1 cellular context compared by ENCODE assay signal in the genomic region with DNA sequence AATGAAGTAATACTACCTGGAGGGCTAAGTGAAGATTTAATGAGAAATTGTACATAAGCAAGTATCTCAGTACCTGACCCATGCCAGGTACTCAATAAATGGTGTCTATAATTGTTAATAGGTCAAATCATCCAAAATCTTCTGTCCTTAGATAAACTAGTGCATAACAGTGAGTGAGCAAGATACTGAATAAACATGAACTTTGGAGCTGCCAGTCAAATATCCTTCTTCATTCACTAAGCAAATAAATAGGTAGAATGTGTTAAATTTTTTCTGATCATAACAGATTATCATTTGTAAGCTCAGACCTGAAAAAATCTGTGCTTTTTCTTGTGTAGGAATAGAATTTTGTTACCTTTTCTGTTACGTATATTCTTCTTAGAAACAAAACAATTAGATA.
TF ChIP-seq lines count a peak whose summit lies in the region.

No MANE protein-coding gene starts in this region.

TF ChIP-seq in HepG2, 621 proteins besides CTCF, POLR2A, EP300 and RAD21 (continued from another document and continues in another):
- TF ChIP-seq ZFP91 (CRISPR knock-in tag; IDR thresholded peaks at IDR 0.05; ENCODE audit: borderline replicate concordance) (no peak), MED1 (CRISPR knock-in tag; IDR thresholded peaks at IDR 0.05) (0 out of 2 replicates have a peak, but pooled peaks have one; percentile 20), RARA (CRISPR knock-in tag; IDR thresholded peaks at IDR 0.05) (peak; percentile 39; the same call in 1 of the 2 replicates), STAT5B (CRISPR knock-in tag; IDR thresholded peaks at IDR 0.05) (no peak), ZNF564 (CRISPR knock-in tag; IDR thresholded peaks at IDR 0.05) (no peak), PHB2 (IDR thresholded peaks at IDR 0.05; ENCODE audit: partially characterized antibody) (no peak), ZNF713 (CRISPR knock-in tag; IDR thresholded peaks at IDR 0.05) (no peak), GLMP (CRISPR knock-in tag; IDR thresholded peaks at IDR 0.05; ENCODE audit: borderline replicate concordance) (no peak), KLF6 (CRISPR knock-in tag; IDR thresholded peaks at IDR 0.05) (no peak), NFE2L2 (IDR thresholded peaks at IDR 0.05; ENCODE audit: low read length) (peak; percentile 87), HIC2 (CRISPR knock-in tag; IDR thresholded peaks at IDR 0.05; ENCODE audit: low read depth) (no peak), GRHL1 (CRISPR knock-in tag; conservative IDR thresholded peaks at IDR 0.05) (no peak), SCMH1 (CRISPR knock-in tag; IDR thresholded peaks at IDR 0.05; ENCODE audit: borderline replicate concordance) (no peak), ZIK1 (CRISPR knock-in tag; IDR thresholded peaks at IDR 0.05; ENCODE audit: borderline replicate concordance, low read depth) (no peak), FOXA3 (CRISPR knock-in tag; IDR thresholded peaks at IDR 0.05) (peak; percentile 86), BCL6 (CRISPR knock-in tag; IDR thresholded peaks at IDR 0.05) (no peak), ZNF143 (CRISPR knock-in tag; IDR thresholded peaks at IDR 0.05) (no peak), RCOR2 (CRISPR knock-in tag; IDR thresholded peaks at IDR 0.05) (0 out of 2 replicates have a peak, but pooled peaks have one; percentile 29), ZFP36L1 (CRISPR knock-in tag; IDR thresholded peaks at IDR 0.05) (no peak; the same call in 1 of the 2 replicates), MAFG (CRISPR knock-in tag; IDR thresholded peaks at IDR 0.05) (no peak), CBX2 (IDR thresholded peaks at IDR 0.05; ENCODE audit: low read depth, low read length) (no peak), CBX2 (CRISPR knock-in tag; IDR thresholded peaks at IDR 0.05; ENCODE audit: low read depth) (no peak), NONO (IDR thresholded peaks at IDR 0.05) (no peak), NONO (CRISPR knock-in tag; conservative IDR thresholded peaks at IDR 0.05) (no peak), ZNF775 (CRISPR knock-in tag; IDR thresholded peaks at IDR 0.05; ENCODE audit: borderline replicate concordance) (no peak), ZNF761 (CRISPR knock-in tag; conservative IDR thresholded peaks at IDR 0.05) (no peak), SPEN (CRISPR knock-in tag; IDR thresholded peaks at IDR 0.05; ENCODE audit: low read depth) (no peak), ZNF614 (CRISPR knock-in tag; IDR thresholded peaks at IDR 0.05; ENCODE audit: borderline replicate concordance) (0 out of 2 replicates have a peak, but pooled peaks have one; percentile 21), ZNF777 (CRISPR knock-in tag; IDR thresholded peaks at IDR 0.05) (no peak), NCOA2 (CRISPR knock-in tag; IDR thresholded peaks at IDR 0.05) (peak; percentile 77), ZNF703 (CRISPR knock-in tag; IDR thresholded peaks at IDR 0.05; ENCODE audit: borderline replicate concordance) (no peak), SOX5 (CRISPR knock-in tag; IDR thresholded peaks at IDR 0.05; ENCODE audit: borderline replicate concordance) (peak; percentile 66; the same call in 1 of the 2 replicates), PITX1 (CRISPR knock-in tag; IDR thresholded peaks at IDR 0.05) (no peak), GPBP1L1 (CRISPR knock-in tag; IDR thresholded peaks at IDR 0.05) (no peak), SNRNP70 (IDR thresholded peaks at IDR 0.05; ENCODE audit: low read depth, low read length) (no peak), MEIS1 (CRISPR knock-in tag; IDR thresholded peaks at IDR 0.05; ENCODE audit: borderline replicate concordance) (no peak), SATB2 (CRISPR knock-in tag; IDR thresholded peaks at IDR 0.05) (no peak), PAF1 (CRISPR knock-in tag; IDR thresholded peaks at IDR 0.05) (no peak), ZNF816 (CRISPR knock-in tag; IDR thresholded peaks at IDR 0.05; ENCODE audit: borderline replicate concordance) (0 out of 2 replicates have a peak, but pooled peaks have one; percentile 21), ZSCAN29 (CRISPR knock-in tag; conservative IDR thresholded peaks at IDR 0.05) (no peak), RORA (CRISPR knock-in tag; IDR thresholded peaks at IDR 0.05) (no peak), XRCC5 (optimal IDR thresholded peaks at IDR 0.05; ENCODE audit: low read length) (no peak), THAP11 (CRISPR knock-in tag; IDR thresholded peaks at IDR 0.05) (no peak)
- TF ChIP-seq, protein P1, sequence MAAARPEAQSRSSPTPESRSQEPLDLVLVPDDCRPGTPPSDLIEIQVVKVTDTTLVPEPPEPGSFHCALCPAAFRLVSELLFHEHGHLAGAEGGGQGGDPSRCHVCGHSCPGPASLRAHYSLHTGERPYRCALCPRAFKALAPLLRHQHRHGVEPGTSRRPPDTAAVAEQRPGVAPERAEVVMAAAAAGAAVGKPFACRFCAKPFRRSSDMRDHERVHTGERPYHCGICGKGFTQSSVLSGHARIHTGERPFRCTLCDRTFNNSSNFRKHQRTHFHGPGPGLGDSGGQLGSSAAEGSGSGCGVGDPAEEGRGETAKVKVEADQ (CRISPR knock-in tag; IDR thresholded peaks at IDR 0.05; ENCODE audit: borderline replicate concordance), result no peak
- TF ChIP-seq, protein P2, sequence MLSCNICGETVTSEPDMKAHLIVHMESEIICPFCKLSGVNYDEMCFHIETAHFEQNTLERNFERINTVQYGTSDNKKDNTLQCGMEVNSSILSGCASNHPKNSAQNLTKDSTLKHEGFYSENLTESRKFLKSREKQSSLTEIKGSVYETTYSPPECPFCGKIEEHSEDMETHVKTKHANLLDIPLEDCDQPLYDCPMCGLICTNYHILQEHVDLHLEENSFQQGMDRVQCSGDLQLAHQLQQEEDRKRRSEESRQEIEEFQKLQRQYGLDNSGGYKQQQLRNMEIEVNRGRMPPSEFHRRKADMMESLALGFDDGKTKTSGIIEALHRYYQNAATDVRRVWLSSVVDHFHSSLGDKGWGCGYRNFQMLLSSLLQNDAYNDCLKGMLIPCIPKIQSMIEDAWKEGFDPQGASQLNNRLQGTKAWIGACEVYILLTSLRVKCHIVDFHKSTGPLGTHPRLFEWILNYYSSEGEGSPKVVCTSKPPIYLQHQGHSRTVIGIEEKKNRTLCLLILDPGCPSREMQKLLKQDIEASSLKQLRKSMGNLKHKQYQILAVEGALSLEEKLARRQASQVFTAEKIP (CRISPR knock-in tag; IDR thresholded peaks at IDR 0.05; ENCODE audit: borderline replicate concordance), result no peak
- TF ChIP-seq, protein P3, sequence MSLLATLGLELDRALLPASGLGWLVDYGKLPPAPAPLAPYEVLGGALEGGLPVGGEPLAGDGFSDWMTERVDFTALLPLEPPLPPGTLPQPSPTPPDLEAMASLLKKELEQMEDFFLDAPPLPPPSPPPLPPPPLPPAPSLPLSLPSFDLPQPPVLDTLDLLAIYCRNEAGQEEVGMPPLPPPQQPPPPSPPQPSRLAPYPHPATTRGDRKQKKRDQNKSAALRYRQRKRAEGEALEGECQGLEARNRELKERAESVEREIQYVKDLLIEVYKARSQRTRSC (CRISPR knock-in tag; IDR thresholded peaks at IDR 0.05; ENCODE audit: low read depth), result no peak
- TF ChIP-seq, protein P4, sequence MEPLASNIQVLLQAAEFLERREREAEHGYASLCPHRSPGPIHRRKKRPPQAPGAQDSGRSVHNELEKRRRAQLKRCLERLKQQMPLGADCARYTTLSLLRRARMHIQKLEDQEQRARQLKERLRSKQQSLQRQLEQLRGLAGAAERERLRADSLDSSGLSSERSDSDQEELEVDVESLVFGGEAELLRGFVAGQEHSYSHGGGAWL (CRISPR knock-in tag; IDR thresholded peaks at IDR 0.05), result no peak
- TF ChIP-seq, protein P5, sequence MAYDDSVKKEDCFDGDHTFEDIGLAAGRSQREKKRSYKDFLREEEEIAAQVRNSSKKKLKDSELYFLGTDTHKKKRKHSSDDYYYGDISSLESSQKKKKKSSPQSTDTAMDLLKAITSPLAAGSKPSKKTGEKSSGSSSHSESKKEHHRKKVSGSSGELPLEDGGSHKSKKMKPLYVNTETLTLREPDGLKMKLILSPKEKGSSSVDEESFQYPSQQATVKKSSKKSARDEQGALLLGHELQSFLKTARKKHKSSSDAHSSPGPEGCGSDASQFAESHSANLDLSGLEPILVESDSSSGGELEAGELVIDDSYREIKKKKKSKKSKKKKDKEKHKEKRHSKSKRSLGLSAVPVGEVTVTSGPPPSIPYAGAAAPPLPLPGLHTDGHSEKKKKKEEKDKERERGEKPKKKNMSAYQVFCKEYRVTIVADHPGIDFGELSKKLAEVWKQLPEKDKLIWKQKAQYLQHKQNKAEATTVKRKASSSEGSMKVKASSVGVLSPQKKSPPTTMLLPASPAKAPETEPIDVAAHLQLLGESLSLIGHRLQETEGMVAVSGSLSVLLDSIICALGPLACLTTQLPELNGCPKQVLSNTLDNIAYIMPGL (CRISPR knock-in tag; IDR thresholded peaks at IDR 0.05; ENCODE audit: borderline replicate concordance in 1 of 2, low read depth in 1 of 2), result no peak
- TF ChIP-seq, protein P6, sequence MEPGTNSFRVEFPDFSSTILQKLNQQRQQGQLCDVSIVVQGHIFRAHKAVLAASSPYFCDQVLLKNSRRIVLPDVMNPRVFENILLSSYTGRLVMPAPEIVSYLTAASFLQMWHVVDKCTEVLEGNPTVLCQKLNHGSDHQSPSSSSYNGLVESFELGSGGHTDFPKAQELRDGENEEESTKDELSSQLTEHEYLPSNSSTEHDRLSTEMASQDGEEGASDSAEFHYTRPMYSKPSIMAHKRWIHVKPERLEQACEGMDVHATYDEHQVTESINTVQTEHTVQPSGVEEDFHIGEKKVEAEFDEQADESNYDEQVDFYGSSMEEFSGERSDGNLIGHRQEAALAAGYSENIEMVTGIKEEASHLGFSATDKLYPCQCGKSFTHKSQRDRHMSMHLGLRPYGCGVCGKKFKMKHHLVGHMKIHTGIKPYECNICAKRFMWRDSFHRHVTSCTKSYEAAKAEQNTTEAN (CRISPR knock-in tag; conservative IDR thresholded peaks at IDR 0.05), result peak; percentile 61
- TF ChIP-seq, protein P7, sequence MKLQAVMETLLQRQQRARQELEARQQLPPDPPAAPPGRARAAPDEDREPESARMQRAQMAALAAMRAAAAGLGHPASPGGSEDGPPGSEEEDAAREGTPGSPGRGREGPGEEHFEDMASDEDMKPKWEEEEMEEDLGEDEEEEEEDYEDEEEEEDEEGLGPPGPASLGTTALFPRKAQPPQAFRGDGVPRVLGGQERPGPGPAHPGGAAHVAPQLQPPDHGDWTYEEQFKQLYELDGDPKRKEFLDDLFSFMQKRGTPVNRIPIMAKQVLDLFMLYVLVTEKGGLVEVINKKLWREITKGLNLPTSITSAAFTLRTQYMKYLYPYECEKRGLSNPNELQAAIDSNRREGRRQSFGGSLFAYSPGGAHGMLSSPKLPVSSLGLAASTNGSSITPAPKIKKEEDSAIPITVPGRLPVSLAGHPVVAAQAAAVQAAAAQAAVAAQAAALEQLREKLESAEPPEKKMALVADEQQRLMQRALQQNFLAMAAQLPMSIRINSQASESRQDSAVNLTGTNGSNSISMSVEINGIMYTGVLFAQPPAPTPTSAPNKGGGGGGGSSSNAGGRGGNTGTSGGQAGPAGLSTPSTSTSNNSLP (IDR thresholded peaks at IDR 0.05; ENCODE audit: low read depth, low read length), result peak; percentile 95
